ENCODE assay signal across 20 cellular contexts in genomic region chr5:31536873-31537272, GRCh38.
"Had no signal": no experiment of that assay in that cellular context is flagged by ENCODE, and none has a peak within 500 bp of the region (broad histone marks: within the 10 kb centered on the region; RNA-seq: fewer than 3 reads in every experiment).

No MANE protein-coding gene starts in this region.

- H3K27me3 ChIP-seq: dorsolateral prefrontal cortex, gastrocnemius medialis, neural progenitor cell, right atrium auricular region, stomach, thyroid gland, vagina had no signal

- H3K27me3 Mint-ChIP-seq: naive thymus-derived CD4-positive, alpha-beta T cell had no signal

- ATAC-seq: gastrocnemius medialis; left lobe of liver; naive thymus-derived CD4-positive, alpha-beta T cell; sciatic nerve had no signal

- DNase-seq: dorsolateral prefrontal cortex; effector CD4-positive, alpha-beta T cell; gastrocnemius medialis; head of caudate nucleus; mesenchymal stem cell; midbrain; naive thymus-derived CD4-positive, alpha-beta T cell; stimulated activated CD4-positive, alpha-beta T cell treated with anti-CD3 and anti-CD28 coated beads, Interleukin-2, amount 100 ng/mL, for 48 hours; stimulated activated naive CD4-positive, alpha-beta T cell; stomach; thyroid gland; trophoblast cell had no signal

- H3K9me3 ChIP-seq: gastrocnemius medialis, prostate gland, right atrium auricular region, stomach, thyroid gland, vagina had no signal

- H3K9me3 Mint-ChIP-seq: naive thymus-derived CD4-positive, alpha-beta T cell; nephron; neural progenitor cell had no signal

- H3K27ac ChIP-seq: dorsolateral prefrontal cortex, gastrocnemius medialis, neural progenitor cell, prostate gland, right atrium auricular region, stomach, thyroid gland, vagina had no signal

- H3K4me3 ChIP-seq: dorsolateral prefrontal cortex, gastrocnemius medialis, lung, neural progenitor cell, prostate gland, right atrium auricular region, stomach, thyroid gland, vagina had no signal

- H3K4me3 Mint-ChIP-seq: naive thymus-derived CD4-positive, alpha-beta T cell; nephron; neural progenitor cell had no signal

- H3K4me1 ChIP-seq: prostate gland had no signal
